In genomic region chr9:70079364-70080103, GRCh38 we compare ENCODE assay signal across 12 cellular contexts. TPM values are rescaled to one million over a fixed set of nuclear protein-coding genes. Genes with fewer than 3 reads are reported as not detected.
A peak's percentile ranks its signal among the peaks of the same experiment; 100 is the strongest.
DNase-seq lines count a peak whose midpoint lies in the region; ATAC-seq, FAIRE-seq and TF ChIP-seq lines count a peak whose summit lies in the region.
"Had no signal": no experiment of that assay in that cellular context is flagged by ENCODE, and none has a peak within 500 bp of the region (broad histone marks: within the 10 kb centered on the region; RNA-seq: fewer than 3 reads in every experiment).

No MANE protein-coding gene starts in this region.

- H3K27me3 ChIP-seq in pancreas: no peaks in the 10 kb centered on the region
- H3K27me3 ChIP-seq: hepatocyte had no signal

- TF ChIP-seq CTCF in MCF 10A (IDR thresholded peaks at IDR 0.05; ENCODE audit: unreplicated experiment) (no peak), pancreas (IDR thresholded peaks at IDR 0.05) (no peak)

- CTCF ChIA-PET in MCF 10A (lab: Yijun Ruan, JAX): interaction anchor here (1.1 to 5.0 kb wide), 4 partner anchors 32 to 178 kb away, joined by 3 to 38 read pairs (median 7); no protein-coding TSS in a partner anchor

- H3K4me1 Mint-ChIP-seq in MCF 10A (ENCODE audit: insufficient read depth, unreplicated experiment): peaks cover 25% of the 10 kb centered on the region

- H3K9me3 ChIP-seq in pancreas: no peaks in the 10 kb centered on the region

- no peaks in the 10 kb centered on the region for H3K36me3 Mint-ChIP-seq in MCF 10A (ENCODE audit: insufficient read depth, unreplicated experiment)
- H3K36me3 Mint-ChIP-seq: natural killer cell treated with Interleukin-12 subunit alpha and Interleukin-12 subunit beta and Interleukin-15 and Interleukin-18, amount 100 ng/mL, for 72 hours had no signal

- BruUV-seq in MCF 10A (replicated peaks; lab: Mats Ljungman, UMichigan): no TSS peak

- peak; percentile 35 for DNase-seq in DMS79 (lab: John Stamatoyannopoulos, UW)
- DNase-seq in NCI-H146 (lab: John Stamatoyannopoulos, UW): peak; percentile 87
- peak; percentile 65 for DNase-seq in MCF 10A (ENCODE audit: unreplicated experiment)
- peak; percentile 38 to 88 (median 73) for DNase-seq in pancreas
- no peak for DNase-seq in dedifferentiated amniotic fluid mesenchymal stem cell (ENCODE audit: extremely low spot score)
- DNase-seq in DMS 273 treated with DMSO at 0.1 percent for 48 hours (lab: John Stamatoyannopoulos, UW): no peak
- DNase-seq: activated CD8-positive, alpha-beta T cell treated with anti-CD3 and anti-CD28 coated beads for 36 hours; Kasumi-1 had no signal

- peak overlapping the region; percentile 28 for H3K27ac Mint-ChIP-seq in MCF 10A (ENCODE audit: low read depth, unreplicated experiment)
- H3K27ac Mint-ChIP-seq: activated CD8-positive, alpha-beta T cell treated with anti-CD3 and anti-CD28 coated beads for 36 hours; natural killer cell treated with Interleukin-12 subunit alpha and Interleukin-12 subunit beta and Interleukin-15 and Interleukin-18, amount 100 ng/mL, for 72 hours had no signal

- H3K27me3 Mint-ChIP-seq in MCF 10A (ENCODE audit: insufficient read depth, unreplicated experiment): no peaks in the 10 kb centered on the region

- peaks cover 24 to 28% (median 25%) of the 10 kb centered on the region in 3 donors for H3K4me1 ChIP-seq in pancreas

- POLR2A ChIA-PET in MCF 10A (lab: Yijun Ruan, JAX): interaction anchor here (0.9 to 2.0 kb wide), 6 partner anchors 10 to 66 kb away, joined by 3 to 9 read pairs (median 5); no protein-coding TSS in a partner anchor

- no peak overlapping the region for H3K4me3 ChIP-seq in pancreas
- H3K4me3 ChIP-seq: hepatocyte had no signal

- no peak overlapping the region for H3K4me3 Mint-ChIP-seq in MCF 10A (ENCODE audit: unreplicated experiment)
- H3K4me3 Mint-ChIP-seq: activated CD8-positive, alpha-beta T cell treated with anti-CD3 and anti-CD28 coated beads for 36 hours; natural killer cell treated with Interleukin-12 subunit alpha and Interleukin-12 subunit beta and Interleukin-15 and Interleukin-18, amount 100 ng/mL, for 72 hours had no signal

- 11% methylated on average over 2 of the region's 2 CpGs for WGBS in pancreas, 2 donors

- peak; percentile 90 to 94 (median 92) for ATAC-seq in pancreas
- no peak for ATAC-seq in GM21529 (IDR thresholded peaks at IDR 0.05; ENCODE audit: unreplicated experiment)
- ATAC-seq in HG02870 (IDR thresholded peaks at IDR 0.05; ENCODE audit: unreplicated experiment): no peak
- ATAC-seq: activated CD8-positive, alpha-beta T cell treated with anti-CD3 and anti-CD28 coated beads for 36 hours; natural killer cell treated with Interleukin-12 subunit alpha and Interleukin-12 subunit beta and Interleukin-15 and Interleukin-18, amount 100 ng/mL, for 72 hours had no signal

- H3K27ac ChIP-seq in pancreas: peak overlapping the region in 3 of 4 donors; percentile 29 to 57 (median 54)
- H3K27ac ChIP-seq: hepatocyte had no signal

- intact Hi-C loops in MCF 10A (cut with micrococcal nuclease): no loop called here
- intact Hi-C loops in pancreas (cut with DNase I): no loop called here

- H3K9me3 Mint-ChIP-seq in MCF 10A (ENCODE audit: unreplicated experiment): no peaks in the 10 kb centered on the region
- H3K9me3 Mint-ChIP-seq: activated CD8-positive, alpha-beta T cell treated with anti-CD3 and anti-CD28 coated beads for 36 hours; natural killer cell treated with Interleukin-12 subunit alpha and Interleukin-12 subunit beta and Interleukin-15 and Interleukin-18, amount 100 ng/mL, for 72 hours had no signal

- H3K36me3 ChIP-seq in pancreas: no peaks in the 10 kb centered on the region

- FAIRE-seq in pancreas (lab: Jason Lieb, UNC): peak; percentile 45

RNA-seq across cellular contexts. Expression of gene MAMDC2, which starts 35.9 kb away (rescaled TPM):
- total RNA-seq in MCF 10A (2022) (not detected in 2 replicates), pancreas (1 to 10 TPM; 1.1 to 4.7 (median 1.3) TPM)
- polyA plus RNA-seq in pancreas: 1 to 10 TPM in 1 of 2 donors, under 1 TPM in 1; 0.95 to 1.9 TPM
- total RNA-seq: activated CD8-positive, alpha-beta T cell treated with anti-CD3 and anti-CD28 coated beads for 36 hours; natural killer cell treated with Interleukin-12 subunit alpha and Interleukin-12 subunit beta and Interleukin-15 and Interleukin-18, amount 100 ng/mL, for 72 hours had no signal

Comparison
In these comparisons a context has a peak if more than half of its experiments do, and no peak if none do; other contexts are left out.
1. DNase-seq: peak in DMS79 (single experiment), NCI-H146 (single experiment), MCF 10A (single experiment) and pancreas (6 of 6); none in dedifferentiated amniotic fluid mesenchymal stem cell (single experiment) and DMS 273 treated with DMSO at 0.1 percent for 48 hours (single experiment).
2. ATAC-seq: peak in pancreas (4 of 4); none in GM21529 (single experiment) and HG02870 (single experiment).